Comparison of ENCODE assay signal across 13 cellular contexts in genomic region chr15:27235161-27235560, GRCh38.
"Had no signal": no experiment of that assay in that cellular context is flagged by ENCODE, and none has a peak within 500 bp of the region (broad histone marks: within the 10 kb centered on the region; RNA-seq: fewer than 3 reads in every experiment).

No MANE protein-coding gene starts in this region.

- ATAC-seq: HepG2, Panc1, PC-3 had no signal

- H3K27ac ChIP-seq: KMS-11, RWPE1 had no signal

- DNase-seq: IMR-90; Kasumi-1; MM.1S; NCI-H1436; NCI-H187; NCI-H526 treated with DMSO at 0.1 percent for 48 hours; NCI-H748 treated with DMSO at 0.1 percent for 48 hours; NK-92 treated with Interleukin-12 subunit alpha and Interleukin-12 subunit beta, amount 100 ng/mL, for 24 hours; PC-3 had no signal

- H3K9ac ChIP-seq: KMS-11 had no signal

- FAIRE-seq: HepG2 had no signal

- H3K4me2 ChIP-seq: KMS-11 had no signal
